28 cellular contexts compared by ENCODE assay signal in the genomic region with DNA sequence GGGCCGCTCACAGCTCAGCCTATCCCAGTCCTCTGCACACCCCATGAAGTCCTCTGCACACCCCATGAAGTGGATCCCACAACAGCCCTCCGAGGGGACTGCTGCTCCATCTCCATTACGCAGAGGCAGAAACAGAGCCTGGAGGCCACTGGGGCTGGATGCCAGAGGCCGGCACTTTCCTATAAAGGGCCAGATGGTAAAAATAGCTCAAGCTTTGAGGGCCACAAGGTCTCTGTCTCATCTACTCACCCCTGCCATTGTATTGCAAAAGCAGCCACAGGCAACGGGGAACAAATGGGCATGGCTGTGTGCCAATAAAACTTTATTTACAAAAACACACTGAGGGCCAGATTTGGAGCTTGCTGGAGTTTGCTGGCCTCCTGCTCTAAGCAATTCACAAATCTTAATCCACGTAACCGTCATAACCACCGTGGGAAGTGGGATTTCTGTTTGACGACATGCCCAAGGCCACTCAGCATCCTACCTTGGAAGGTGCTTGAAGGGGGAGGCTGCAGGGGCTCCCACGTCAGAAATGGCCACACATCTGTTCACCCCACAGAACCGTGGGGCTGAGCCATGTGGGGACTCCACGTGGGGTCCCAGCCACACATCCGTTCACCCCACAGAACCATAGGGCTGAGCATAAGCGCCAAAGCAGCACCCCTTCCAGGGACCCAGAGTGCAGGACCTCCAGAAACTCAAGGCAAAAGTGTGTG.
DNase-seq lines count a peak whose midpoint lies in the region; TF ChIP-seq lines count a peak whose summit lies in the region.
"Had no signal": no experiment of that assay in that cellular context is flagged by ENCODE, and none has a peak within 500 bp of the region (broad histone marks: within the 10 kb centered on the region; RNA-seq: fewer than 3 reads in every experiment).

No MANE protein-coding gene starts in this region.

- peaks cover 49% of the 10 kb centered on the region for H3K79me1 ChIP-seq in mesenchymal stem cell (replicated peaks; ENCODE audit: low read length, poor library complexity, severe bottlenecking)

- no peak overlapping the region for H3K9ac ChIP-seq in mesenchymal stem cell (ENCODE audit: low read length)
- peak overlapping the region; percentile 10 to 55 (median 45) for H3K9ac ChIP-seq in skeletal muscle tissue (ENCODE audit: low read depth in 1 of 3, low read length in 3 of 3)

- no peak overlapping the region for H2BK15ac ChIP-seq in mesenchymal stem cell (ENCODE audit: low read depth, poor library complexity, severe bottlenecking)

- no peak overlapping the region for H2AK5ac ChIP-seq in mesenchymal stem cell (ENCODE audit: low read length, severe bottlenecking)

- TF ChIP-seq EP300 in esophagus muscularis mucosa (IDR thresholded peaks at IDR 0.05) = no peak

- H3K27me3 ChIP-seq in esophagus muscularis mucosa (no peaks in the 10 kb centered on the region), mesenchymal stem cell (ENCODE audit: control insufficient read depth in 1 of 2, insufficient read depth in 1 of 2, low read length in 2 of 2) (no peaks in the 10 kb centered on the region), skeletal muscle tissue (ENCODE audit: control insufficient read depth in 3 of 3, insufficient read depth in 3 of 3, low read length in 3 of 3) (no peaks in the 10 kb centered on the region)
- H3K27me3 ChIP-seq: adrenal gland, foreskin keratinocyte, testis had no signal

- intact Hi-C loops in esophagus muscularis mucosa (cut with DNase I) = no loop called here

- no peak overlapping the region for H4K8ac ChIP-seq in mesenchymal stem cell (ENCODE audit: low read length)

- H3K14ac ChIP-seq in mesenchymal stem cell (ENCODE audit: low read length in 2 of 2) = no peak overlapping the region

- H4K91ac ChIP-seq in mesenchymal stem cell (ENCODE audit: low read length) = no peak overlapping the region

- H2AFZ ChIP-seq in mesenchymal stem cell (ENCODE audit: low read depth, low read length) = no peak overlapping the region

- H3K27ac ChIP-seq in esophagus muscularis mucosa (replicated peaks in 1 of 4) (peak overlapping the region; percentile 10 to 57 (median 48)), mesenchymal stem cell (ENCODE audit: low read length, poor library complexity, severe bottlenecking) (peak overlapping the region; percentile 11), skeletal muscle tissue (ENCODE audit: low read depth, low read length) (peak overlapping the region; percentile 64)
- H3K27ac ChIP-seq: coronary artery, foreskin keratinocyte, testis had no signal

- no peak overlapping the region for H3K18ac ChIP-seq in mesenchymal stem cell (ENCODE audit: low read depth in 1 of 2, low read length in 2 of 2)

- no peak overlapping the region for H2BK12ac ChIP-seq in mesenchymal stem cell (ENCODE audit: low read length in 2 of 2)

- TF ChIP-seq POLR2A in esophagus muscularis mucosa (IDR thresholded peaks at IDR 0.05; ENCODE audit: low read depth) = no peak

- peaks cover 27 to 55% (median 37%) of the 10 kb centered on the region in 4 donors for H3K4me1 ChIP-seq in esophagus muscularis mucosa
- peaks cover 47% of the 10 kb centered on the region for H3K4me1 ChIP-seq in mesenchymal stem cell (ENCODE audit: control insufficient read depth, insufficient read depth, low read depth, low read length)
- H3K4me1 ChIP-seq in skeletal muscle tissue (ENCODE audit: control insufficient read depth in 3 of 3, insufficient read depth in 3 of 3, low read length in 3 of 3) = peaks cover 22 to 37% (median 35%) of the 10 kb centered on the region in 3 donors
- H3K4me1 ChIP-seq: foreskin keratinocyte had no signal

- TF ChIP-seq CTCF in esophagus muscularis mucosa (IDR thresholded peaks at IDR 0.05) = no peak

- H2BK120ac ChIP-seq in mesenchymal stem cell (ENCODE audit: low read depth, low read length) = no peak overlapping the region

- WGBS in esophagus muscularis mucosa = 74% methylated on average over 12 of the region's 14 CpGs
- WGBS in mesenchymal stem cell = 95% methylated on average over 13 of the region's 14 CpGs

- no peak overlapping the region for H3K4me2 ChIP-seq in mesenchymal stem cell (ENCODE audit: low read length, poor library complexity, severe bottlenecking)

- in situ Hi-C loops in ACHN (cut with HindIII; ENCODE audit: low pct_ligation_motif_present, low pct_unique_long_range_greater_than_20kb, low sequenced_read_pairs) = no loop called here

- H3K9me3 ChIP-seq in esophagus muscularis mucosa (peaks cover 0 to 9% (median 3%) of the 10 kb centered on the region in 4 donors), mesenchymal stem cell (ENCODE audit: control insufficient read depth, low read length) (peaks cover 13% of the 10 kb centered on the region), skeletal muscle tissue (ENCODE audit: control insufficient read depth in 3 of 3, low read length in 3 of 3) (peaks cover 0 to 3% (median 0%) of the 10 kb centered on the region in 3 donors)
- H3K9me3 ChIP-seq: adrenal gland, testis had no signal

- H3K4me3 ChIP-seq in esophagus muscularis mucosa (no peak overlapping the region), mesenchymal stem cell (ENCODE audit: insufficient read depth in 1 of 2, low read depth in 1 of 2, low read length in 2 of 2) (no peak overlapping the region), skeletal muscle tissue (ENCODE audit: low read length in 3 of 3) (peak overlapping the region in 2 of 3 donors; percentile 23 to 30)
- H3K4me3 ChIP-seq: adrenal gland, coronary artery, testis had no signal

- no peak overlapping the region for H2BK5ac ChIP-seq in mesenchymal stem cell (ENCODE audit: low read depth, low read length, poor library complexity, severe bottlenecking)

- H3K4ac ChIP-seq in mesenchymal stem cell (ENCODE audit: low read depth in 1 of 2, low read length in 2 of 2) = no peak overlapping the region

- peak; percentile 17 for DNase-seq in SHP77 treated with DMSO at 0.1 percent for 48 hours (lab: John Stamatoyannopoulos, UW)
- no peak for DNase-seq in esophagus muscularis mucosa (ENCODE audit: extremely low spot score)
- no peak for DNase-seq in mesenchymal stem cell
- no peak for DNase-seq in medulla oblongata (ENCODE audit: extremely low spot score)
- DNase-seq in stimulated activated CD4-positive, alpha-beta T cell treated with anti-CD3 and anti-CD28 coated beads, Interleukin-2, amount 100 ng/mL, for 48 hours = no peak
- no peak for DNase-seq in ACHN
- DNase-seq in SIG-M5 treated with dmso at 0.1 percent for 504 hours (lab: John Stamatoyannopoulos, UW; ENCODE audit: unreplicated experiment) = no peak
- DNase-seq: activated CD4-positive, alpha-beta T cell treated with anti-CD3 and anti-CD28 coated beads, Interleukin-2, amount 50 U/mL, for 48 hours; activated naive CD4-positive, alpha-beta T cell treated with anti-CD3 and anti-CD28 coated beads for 36 hours; effector memory CD8-positive, alpha-beta T cell; EL; erythroblast; foreskin keratinocyte; Kasumi-1; left colon; naive thymus-derived CD4-positive, alpha-beta T cell; NCI-H1048; NCI-H1694 treated with DMSO at 0.1 percent for 48 hours; NCI-H2171 treated with DMSO at 0.1 percent for 48 hours; NCI-H524 treated with DMSO at 0.1 percent for 48 hours; NK-92 treated with Interleukin-12 subunit alpha and Interleukin-12 subunit beta, amount 100 ng/mL, for 24 hours; retina; stimulated activated CD4-positive, alpha-beta T cell treated with anti-CD3 and anti-CD28 coated beads, Interleukin-4, amount 100 ng/mL, for 4 hours; T-cell had no signal

- H3K36me3 ChIP-seq in esophagus muscularis mucosa (peaks cover 26 to 73% (median 61%) of the 10 kb centered on the region in 4 donors), mesenchymal stem cell (ENCODE audit: control insufficient read depth in 1 of 2, insufficient read depth in 2 of 2, low read depth in 1 of 2, low read length in 2 of 2) (peaks cover 81 to 82% of the 10 kb centered on the region in 2 experiments), skeletal muscle tissue (ENCODE audit: control insufficient read depth in 3 of 3, insufficient read depth in 3 of 3, low read length in 3 of 3) (peaks cover 29 to 44% (median 43%) of the 10 kb centered on the region in 3 donors)

- H3K23ac ChIP-seq in mesenchymal stem cell (ENCODE audit: low read length in 2 of 2) = no peak overlapping the region

Comparison
In these comparisons a context has a peak if more than half of its experiments do, and no peak if none do; other contexts are left out.
1. H3K27ac ChIP-seq: peak in every context shown above with its lines; median percentile 64 in skeletal muscle tissue; 48 in esophagus muscularis mucosa; 11 in mesenchymal stem cell.
2. H3K4me3 ChIP-seq: peak in skeletal muscle tissue (2 of 3); none in esophagus muscularis mucosa (0 of 4) and mesenchymal stem cell (0 of 2).